Comparison of ENCODE assay signal across 11 cellular contexts in the genomic region with DNA sequence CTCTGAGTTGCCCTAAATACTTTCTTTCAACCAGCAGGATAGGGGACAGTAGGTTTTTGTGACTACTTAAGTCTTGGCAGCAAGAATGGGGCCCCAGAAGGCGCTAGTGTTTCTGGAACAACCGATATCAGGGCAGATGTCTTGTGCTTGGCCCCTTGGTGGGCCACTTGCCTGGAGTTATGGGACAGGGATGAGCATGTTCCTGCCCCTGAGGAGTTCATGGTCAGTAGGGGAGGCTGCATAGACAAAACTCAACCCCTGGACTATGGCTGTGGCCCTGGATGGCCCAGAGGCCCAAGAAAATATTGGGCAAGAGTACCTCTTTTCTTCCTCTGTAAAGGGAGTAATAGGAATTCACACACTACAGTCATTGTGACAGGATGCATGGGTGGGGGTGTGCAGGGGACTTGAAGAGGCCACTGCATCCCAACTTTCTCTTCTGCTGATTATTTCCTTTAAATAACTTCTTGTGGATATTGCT. TPM values are rescaled to one million over a fixed set of nuclear protein-coding genes. Genes with fewer than 3 reads are reported as not detected.
DNase-seq lines count a peak whose midpoint lies in the region; ATAC-seq lines count a peak whose summit lies in the region.
"Had no signal": no experiment of that assay in that cellular context is flagged by ENCODE, and none has a peak within 500 bp of the region (broad histone marks: within the 10 kb centered on the region; RNA-seq: fewer than 3 reads in every experiment).

No MANE protein-coding gene starts in this region.

- no peaks in the 10 kb centered on the region for H3K36me3 Mint-ChIP-seq in stimulated activated effector memory CD8-positive, alpha-beta T cell treated with anti-CD3 and anti-CD28 coated beads, Interleukin-12 subunit alpha, Interleukin-12 subunit beta, amount 100 ng/mL, for 72 hours

- peaks cover 13% of the 10 kb centered on the region for H3K4me1 Mint-ChIP-seq in stimulated activated effector memory CD8-positive, alpha-beta T cell treated with anti-CD3 and anti-CD28 coated beads, Interleukin-12 subunit alpha, Interleukin-12 subunit beta, amount 100 ng/mL, for 72 hours

- in situ Hi-C loops in SK-MEL-5 (cut with HindIII; ENCODE audit: low pct_unique_long_range_greater_than_20kb, low sequenced_read_pairs), result no loop called here

- H3K4me3 Mint-ChIP-seq in stimulated activated effector memory CD8-positive, alpha-beta T cell treated with anti-CD3 and anti-CD28 coated beads, Interleukin-12 subunit alpha, Interleukin-12 subunit beta, amount 100 ng/mL, for 72 hours, result no peak overlapping the region

- H3K27ac Mint-ChIP-seq in stimulated activated effector memory CD8-positive, alpha-beta T cell treated with anti-CD3 and anti-CD28 coated beads, Interleukin-12 subunit alpha, Interleukin-12 subunit beta, amount 100 ng/mL, for 72 hours, result peak overlapping the region; percentile 45

- no peak for ATAC-seq in stimulated activated effector memory CD8-positive, alpha-beta T cell treated with anti-CD3 and anti-CD28 coated beads, Interleukin-12 subunit alpha, Interleukin-12 subunit beta, amount 100 ng/mL, for 72 hours
- no peak for ATAC-seq in HG02981 (IDR thresholded peaks at IDR 0.05; ENCODE audit: unreplicated experiment)

- DNase-seq in H4 (ENCODE audit: low spot score), result peak; percentile 44
- DNase-seq in SK-MEL-5 (ENCODE audit: low read depth, low spot score), result peak; percentile 20
- peak; percentile 38 for DNase-seq in hepatic stellate cell (ENCODE audit: low spot score)
- DNase-seq in stimulated activated effector memory CD8-positive, alpha-beta T cell treated with anti-CD3 and anti-CD28 coated beads, Interleukin-12 subunit alpha, Interleukin-12 subunit beta, amount 100 ng/mL, for 72 hours (ENCODE audit: low spot score in 2 of 2), result no peak
- DNase-seq in NCI-H2081 (lab: John Stamatoyannopoulos, UW), result no peak
- DNase-seq in NCI-H1930 (lab: John Stamatoyannopoulos, UW), result no peak
- DNase-seq in stimulated activated CD4-positive, alpha-beta T cell treated with anti-CD3 and anti-CD28 coated beads, Interleukin-2, amount 100 ng/mL, for 24 hours, result no peak
- DNase-seq: activated T-cell treated with anti-CD3 and anti-CD28 coated beads for 4 hours, GDM1, NCI-H526 treated with DMSO at 0.1 percent for 48 hours had no signal

- H3K9me3 Mint-ChIP-seq in stimulated activated effector memory CD8-positive, alpha-beta T cell treated with anti-CD3 and anti-CD28 coated beads, Interleukin-12 subunit alpha, Interleukin-12 subunit beta, amount 100 ng/mL, for 72 hours, result no peaks in the 10 kb centered on the region

RNA-seq across cellular contexts. Expression of gene IGFBP3, which starts 57.7 kb away (rescaled TPM):
- total RNA-seq in H4 (2014; rRNA removed; shearing (Covaris generic)), result 1,960 and 2,130 TPM in 2 replicates
- total RNA-seq in SK-MEL-5 (2014; rRNA removed; shearing (Covaris generic)), result 45.4 and 46.4 TPM in 2 replicates
- polyA plus RNA-seq in SK-MEL-5 (2015; cell fraction: cytosol; rRNA removed), result 50.3 and 53.5 TPM in 2 replicates
- polyA plus RNA-seq in SK-MEL-5 (2015; cell fraction: nucleus; rRNA removed), result 24.4 and 27.5 TPM in 2 replicates

Comparison
In these comparisons a context has a peak if more than half of its experiments do, and no peak if none do; other contexts are left out.
1. DNase-seq: peak in H4 (single experiment), SK-MEL-5 (single experiment) and hepatic stellate cell (single experiment); none in stimulated activated effector memory CD8-positive, alpha-beta T cell treated with anti-CD3 and anti-CD28 coated beads, Interleukin-12 subunit alpha, Interleukin-12 subunit beta, amount 100 ng/mL, for 72 hours (0 of 2), NCI-H2081 (0 of 2), NCI-H1930 (0 of 2) and stimulated activated CD4-positive, alpha-beta T cell treated with anti-CD3 and anti-CD28 coated beads, Interleukin-2, amount 100 ng/mL, for 24 hours (0 of 2).
2. RNA of gene IGFBP3, which starts 57.7 kb away (total RNA-seq): 1,960 to 2,130 TPM in H4; 45.4 to 46.4 TPM in SK-MEL-5; every median in the first group is over 10 times any median in the second.